Comparison of ENCODE assay signal across 1 cellular context in the genomic region with DNA sequence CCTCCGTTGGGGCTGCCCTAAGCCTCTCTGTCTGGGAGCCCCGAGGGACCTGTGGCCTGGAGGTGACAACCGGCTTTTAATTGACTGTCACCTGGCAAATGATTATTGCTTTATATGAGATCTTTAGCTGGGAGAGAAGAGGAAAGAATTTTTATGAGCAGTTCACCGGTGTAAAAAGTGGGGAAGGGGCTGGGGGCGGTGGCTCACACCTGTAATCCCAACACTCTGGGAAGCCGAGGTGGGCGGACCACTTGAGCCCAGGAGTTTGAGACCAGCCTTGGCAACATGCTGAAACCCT.
TF ChIP-seq lines count a peak whose summit lies in the region.

No MANE protein-coding gene starts in this region.

TF ChIP-seq in GM12878, 131 proteins besides CTCF, POLR2A, EP300 and RAD21:
- TF ChIP-seq SUZ12 (IDR thresholded peaks at IDR 0.05; ENCODE audit: unreplicated experiment) = no peak
- no peak for TF ChIP-seq ZSCAN29 (IDR thresholded peaks at IDR 0.05)
- TF ChIP-seq SIX5 (IDR thresholded peaks at IDR 0.05; ENCODE audit: low read depth, low read length, severe bottlenecking) = no peak
- no peak for TF ChIP-seq STAT1 (conservative IDR thresholded peaks at IDR 0.05)
- no peak for TF ChIP-seq BACH1 (IDR thresholded peaks at IDR 0.05; ENCODE audit: borderline replicate concordance)
- TF ChIP-seq TAF1 (IDR thresholded peaks at IDR 0.05; ENCODE audit: borderline replicate concordance, low read depth, low read length) = no peak
- TF ChIP-seq RAD51 (IDR thresholded peaks at IDR 0.05) = no peak
- TF ChIP-seq, protein P1, sequence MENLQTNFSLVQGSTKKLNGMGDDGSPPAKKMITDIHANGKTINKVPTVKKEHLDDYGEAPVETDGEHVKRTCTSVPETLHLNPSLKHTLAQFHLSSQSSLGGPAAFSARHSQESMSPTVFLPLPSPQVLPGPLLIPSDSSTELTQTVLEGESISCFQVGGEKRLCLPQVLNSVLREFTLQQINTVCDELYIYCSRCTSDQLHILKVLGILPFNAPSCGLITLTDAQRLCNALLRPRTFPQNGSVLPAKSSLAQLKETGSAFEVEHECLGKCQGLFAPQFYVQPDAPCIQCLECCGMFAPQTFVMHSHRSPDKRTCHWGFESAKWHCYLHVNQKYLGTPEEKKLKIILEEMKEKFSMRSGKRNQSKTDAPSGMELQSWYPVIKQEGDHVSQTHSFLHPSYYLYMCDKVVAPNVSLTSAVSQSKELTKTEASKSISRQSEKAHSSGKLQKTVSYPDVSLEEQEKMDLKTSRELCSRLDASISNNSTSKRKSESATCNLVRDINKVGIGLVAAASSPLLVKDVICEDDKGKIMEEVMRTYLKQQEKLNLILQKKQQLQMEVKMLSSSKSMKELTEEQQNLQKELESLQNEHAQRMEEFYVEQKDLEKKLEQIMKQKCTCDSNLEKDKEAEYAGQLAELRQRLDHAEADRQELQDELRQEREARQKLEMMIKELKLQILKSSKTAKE (IDR thresholded peaks at IDR 0.05; ENCODE audit: low read depth, poor library complexity, severe bottlenecking) = no peak
- no peak for TF ChIP-seq TBL1XR1 (IDR thresholded peaks at IDR 0.05; ENCODE audit: low read depth, low read length)
- no peak for TF ChIP-seq NR2C1 (IDR thresholded peaks at IDR 0.05)
- no peak for TF ChIP-seq ZNF24 (IDR thresholded peaks at IDR 0.05)
- peak; percentile 58; the same call in 1 of the 2 replicates for TF ChIP-seq BCL11A (IDR thresholded peaks at IDR 0.05; ENCODE audit: low read depth, low read length)
- TF ChIP-seq ZNF217 (IDR thresholded peaks at IDR 0.05) = no peak
- no peak for TF ChIP-seq ETV6 (conservative IDR thresholded peaks at IDR 0.05 in 1 of 2, IDR thresholded peaks at IDR 0.05 in 1 of 2; ENCODE audit: borderline replicate concordance in 1 of 2, low read depth in 1 of 2)
- TF ChIP-seq JUNB (IDR thresholded peaks at IDR 0.05) = no peak
- no peak for TF ChIP-seq ZZZ3 (IDR thresholded peaks at IDR 0.05; ENCODE audit: control insufficient read depth, insufficient read length, low read depth)
- TF ChIP-seq RELB (IDR thresholded peaks at IDR 0.05; ENCODE audit: low read depth) = peak; percentile 15; the same call in 1 of the 2 replicates
- TF ChIP-seq PBX3 (IDR thresholded peaks at IDR 0.05; ENCODE audit: insufficient replicate concordance, low read depth, low read length) = no peak
- peak; percentile 74 for TF ChIP-seq NR2F1 (conservative IDR thresholded peaks at IDR 0.05)
- TF ChIP-seq MTA2 (IDR thresholded peaks at IDR 0.05; ENCODE audit: low read depth) = peak; percentile 93
- TF ChIP-seq PAX8 (IDR thresholded peaks at IDR 0.05) = no peak
- TF ChIP-seq ATF7 (IDR thresholded peaks at IDR 0.05; ENCODE audit: low read depth) = peak; percentile 8; the same call in 1 of the 2 replicates
- no peak for TF ChIP-seq IRF3 (IDR thresholded peaks at IDR 0.05)
- peak; percentile 98 for TF ChIP-seq MEF2B (IDR thresholded peaks at IDR 0.05; ENCODE audit: partially characterized antibody, poor library complexity, severe bottlenecking)
- no peak for TF ChIP-seq GATAD2B (conservative IDR thresholded peaks at IDR 0.05; ENCODE audit: low read depth)
- TF ChIP-seq ZBED1 (IDR thresholded peaks at IDR 0.05; ENCODE audit: borderline replicate concordance) = no peak
- TF ChIP-seq HDAC2 (IDR thresholded peaks at IDR 0.05) = no peak
- TF ChIP-seq CHD1 (IDR thresholded peaks at IDR 0.05; ENCODE audit: low read depth, low read length) = no peak
- TF ChIP-seq TCF12 (IDR thresholded peaks at IDR 0.05; ENCODE audit: low read depth, low read length) = no peak
- TF ChIP-seq IKZF2 (IDR thresholded peaks at IDR 0.05) = 0 out of 4 replicates have a peak, but pooled peaks of 1 of the 2 experiments have one; percentile 33
- no peak for TF ChIP-seq ZNF384 (IDR thresholded peaks at IDR 0.05; ENCODE audit: borderline replicate concordance, low read depth, low read length)
- no peak for TF ChIP-seq SUPT20H (IDR thresholded peaks at IDR 0.05; ENCODE audit: borderline replicate concordance, control insufficient read depth, low read depth, low read length)
- TF ChIP-seq TARDBP (IDR thresholded peaks at IDR 0.05; ENCODE audit: borderline replicate concordance) = no peak
- TF ChIP-seq NKRF (conservative IDR thresholded peaks at IDR 0.05) = no peak
- TF ChIP-seq E2F4 (IDR thresholded peaks at IDR 0.05; ENCODE audit: low read depth, low read length) = no peak
- peak; percentile 83; the same call in 1 of the 2 replicates for TF ChIP-seq MYB (IDR thresholded peaks at IDR 0.05; ENCODE audit: borderline replicate concordance, low read depth, low read length)
- no peak for TF ChIP-seq RB1 (IDR thresholded peaks at IDR 0.05; ENCODE audit: borderline replicate concordance)
- TF ChIP-seq NFIC (IDR thresholded peaks at IDR 0.05; ENCODE audit: low read depth, low read length) = no peak
- TF ChIP-seq CHD4 (IDR thresholded peaks at IDR 0.05) = no peak
- TF ChIP-seq SMARCA5 (IDR thresholded peaks at IDR 0.05) = no peak
- TF ChIP-seq IRF4 (IDR thresholded peaks at IDR 0.05; ENCODE audit: low read depth, low read length) = no peak
- TF ChIP-seq SPI1 (IDR thresholded peaks at IDR 0.05; ENCODE audit: borderline replicate concordance, insufficient read depth, low read depth, low read length) = no peak
- TF ChIP-seq POU2F2 (IDR thresholded peaks at IDR 0.05; ENCODE audit: borderline replicate concordance, low read depth, low read length) = no peak
- TF ChIP-seq TCF7 (IDR thresholded peaks at IDR 0.05; ENCODE audit: borderline replicate concordance) = no peak
- no peak for TF ChIP-seq RFX5 (IDR thresholded peaks at IDR 0.05; ENCODE audit: low read depth, low read length)
- TF ChIP-seq LARP7 (IDR thresholded peaks at IDR 0.05) = no peak
